20 cellular contexts compared by ENCODE assay signal in the genomic region with DNA sequence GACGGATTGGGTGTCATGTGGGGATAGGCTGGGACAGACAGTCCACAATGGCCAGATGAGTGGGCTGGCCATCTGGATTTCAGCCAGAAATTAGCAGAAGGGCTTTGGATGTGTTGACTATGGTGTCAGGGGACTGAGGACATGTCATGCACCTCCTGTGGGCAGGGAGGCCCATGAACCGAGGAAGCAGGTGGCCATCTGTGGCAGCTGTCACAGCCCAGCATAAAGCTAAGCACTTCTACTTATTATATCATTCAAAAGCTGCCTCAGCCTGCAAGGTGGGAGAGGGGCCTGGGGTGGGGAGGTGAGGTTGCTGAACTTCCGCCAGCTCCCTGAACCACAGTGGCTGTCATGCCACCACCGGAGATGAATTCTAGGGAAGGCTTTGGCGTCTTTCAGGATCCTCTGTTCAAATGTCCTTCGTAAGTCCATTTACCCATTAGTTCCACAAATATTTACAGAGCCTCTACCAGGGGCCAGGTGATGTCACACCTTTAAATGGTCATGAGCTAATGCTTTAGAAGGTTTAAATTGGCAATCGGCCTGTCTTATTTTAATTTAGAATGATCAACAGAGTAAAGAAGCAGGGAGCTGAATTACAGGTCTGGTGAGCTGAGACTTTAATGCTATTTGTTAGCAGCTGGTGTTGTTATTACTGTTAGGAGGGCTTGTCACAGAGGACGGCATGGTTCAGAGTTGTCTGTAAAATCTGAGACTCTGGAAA. TPM values are rescaled to one million over a fixed set of nuclear protein-coding genes. Genes with fewer than 3 reads are reported as not detected.
A peak's percentile ranks its signal among the peaks of the same experiment; 100 is the strongest.
DNase-seq lines count a peak whose midpoint lies in the region; ATAC-seq and TF ChIP-seq lines count a peak whose summit lies in the region.
"Had no signal": no experiment of that assay in that cellular context is flagged by ENCODE, and none has a peak within 500 bp of the region (broad histone marks: within the 10 kb centered on the region; RNA-seq: fewer than 3 reads in every experiment).

No MANE protein-coding gene starts in this region.

- no peak overlapping the region for H3K27ac ChIP-seq in body of pancreas
- H3K27ac ChIP-seq: neural progenitor cell had no signal

- no peak for TF ChIP-seq POLR2A in body of pancreas (IDR thresholded peaks at IDR 0.05)

- 49 to 57% methylated on average over 7 to 8 of the region's 8 CpGs for WGBS in body of pancreas, 2 donors

- DNase-seq in SIG-M5 treated with dmso at 0.1 percent for 504 hours (lab: John Stamatoyannopoulos, UW; ENCODE audit: unreplicated experiment) (peak; percentile 33), SIG-M5 (lab: John Stamatoyannopoulos, UW) (no peak), NCI-H1417 treated with DMSO at 0.1 percent for 48 hours (lab: John Stamatoyannopoulos, UW) (peak; percentile 39), body of pancreas (peak in 2 of 4 donors; percentile 16 to 31), type B pancreatic cell (ENCODE audit: extremely low spot score, unreplicated experiment) (no peak), GM19238 (ENCODE audit: insufficient read length, low spot score) (no peak), T-helper 1 cell (no peak)
- DNase-seq: activated CD8-positive, alpha-beta T cell treated with anti-CD3 and anti-CD28 coated beads for 36 hours; activated naive CD8-positive, alpha-beta T cell treated with anti-CD3 and anti-CD28 coated beads, Interleukin-2, amount 10 ng/mL, durations not matched to agents 7 days and 5 days; activated T-cell treated with anti-CD3 and anti-CD28 coated beads, Interleukin-2, amount 50 U/mL, for 72 hours; kidney; NCI-H524 treated with DMSO at 0.1 percent for 48 hours; retina; SW 1271 had no signal

- H3K36me3 ChIP-seq in body of pancreas (replicated peaks in 1 of 2; ENCODE audit: insufficient read depth in 1 of 2, low read depth in 2 of 2), result no peaks in the 10 kb centered on the region
- H3K36me3 ChIP-seq: neural progenitor cell had no signal

- peak overlapping the region; percentile 56 for H3K27ac Mint-ChIP-seq in type B pancreatic cell
- H3K27ac Mint-ChIP-seq: activated CD8-positive, alpha-beta T cell treated with anti-CD3 and anti-CD28 coated beads for 36 hours; activated naive CD8-positive, alpha-beta T cell treated with anti-CD3 and anti-CD28 coated beads, Interleukin-2, amount 10 ng/mL, durations not matched to agents 7 days and 5 days; activated T-cell treated with anti-CD3 and anti-CD28 coated beads, Interleukin-2, amount 50 U/mL, for 72 hours; neural progenitor cell had no signal

- no peaks in the 10 kb centered on the region for H3K27me3 ChIP-seq in body of pancreas

- no peaks in the 10 kb centered on the region for H3K36me3 Mint-ChIP-seq in type B pancreatic cell
- H3K36me3 Mint-ChIP-seq: activated naive CD8-positive, alpha-beta T cell treated with anti-CD3 and anti-CD28 coated beads, Interleukin-2, amount 10 ng/mL, durations not matched to agents 7 days and 5 days; neural progenitor cell had no signal

- H3K4me1 ChIP-seq in body of pancreas, result peaks cover 5% of the 10 kb centered on the region
- H3K4me1 ChIP-seq: neural progenitor cell had no signal

- TF ChIP-seq CTCF in body of pancreas (IDR thresholded peaks at IDR 0.05), result no peak
- no peak for TF ChIP-seq CTCF in type B pancreatic cell (conservative IDR thresholded peaks at IDR 0.05)

- intact Hi-C loops in body of pancreas (cut with DNase I), result no loop called here

- H3K9me3 Mint-ChIP-seq in type B pancreatic cell, result no peaks in the 10 kb centered on the region

- H3K27me3 Mint-ChIP-seq in type B pancreatic cell, result peaks cover 3% of the 10 kb centered on the region
- H3K27me3 Mint-ChIP-seq: activated CD8-positive, alpha-beta T cell treated with anti-CD3 and anti-CD28 coated beads for 36 hours had no signal

- H3K9me3 ChIP-seq in body of pancreas, result peaks cover 0 to 6% (median 0%) of the 10 kb centered on the region in 3 donors

- no peak overlapping the region for H3K4me3 ChIP-seq in body of pancreas
- H3K4me3 ChIP-seq: neural progenitor cell had no signal

- H3K4me3 Mint-ChIP-seq in type B pancreatic cell, result no peak overlapping the region
- H3K4me3 Mint-ChIP-seq: activated CD8-positive, alpha-beta T cell treated with anti-CD3 and anti-CD28 coated beads for 36 hours; activated naive CD8-positive, alpha-beta T cell treated with anti-CD3 and anti-CD28 coated beads, Interleukin-2, amount 10 ng/mL, durations not matched to agents 7 days and 5 days; activated T-cell treated with anti-CD3 and anti-CD28 coated beads, Interleukin-2, amount 50 U/mL, for 72 hours; neural progenitor cell had no signal

- ATAC-seq in body of pancreas (peak; percentile 71), HG03175 (IDR thresholded peaks at IDR 0.05; ENCODE audit: unreplicated experiment) (no peak)
- ATAC-seq: activated CD8-positive, alpha-beta T cell treated with anti-CD3 and anti-CD28 coated beads for 36 hours; activated T-cell treated with anti-CD3 and anti-CD28 coated beads, Interleukin-2, amount 50 U/mL, for 72 hours; HCT116 had no signal

- no peaks in the 10 kb centered on the region for H3K4me1 Mint-ChIP-seq in type B pancreatic cell (ENCODE audit: unreplicated experiment)
- H3K4me1 Mint-ChIP-seq: activated naive CD8-positive, alpha-beta T cell treated with anti-CD3 and anti-CD28 coated beads, Interleukin-2, amount 10 ng/mL, durations not matched to agents 7 days and 5 days had no signal

RNA-seq across cellular contexts. Expression of gene CAV3, which starts 23.6 kb away (rescaled TPM):
- not detected for total RNA-seq in body of pancreas
- not detected in 2 replicates for total RNA-seq in type B pancreatic cell (ENCODE audit: low replicate concordance)
- total RNA-seq: activated CD8-positive, alpha-beta T cell treated with anti-CD3 and anti-CD28 coated beads for 36 hours; activated naive CD8-positive, alpha-beta T cell treated with anti-CD3 and anti-CD28 coated beads, Interleukin-2, amount 10 ng/mL, durations not matched to agents 7 days and 5 days; activated T-cell treated with anti-CD3 and anti-CD28 coated beads, Interleukin-2, amount 50 U/mL, for 72 hours; dermis microvascular lymphatic vessel endothelial cell; kidney; mesenteric fat pad; subcutaneous adipose tissue had no signal

RNA-seq across cellular contexts. Expression of gene OXTR, which starts 59.5 kb away (rescaled TPM):
- total RNA-seq in body of pancreas (under 1 TPM in 1 of 2 donors, not detected in 1; 0.33 TPM), type B pancreatic cell (ENCODE audit: low replicate concordance) (3.3 and 4.1 TPM in 2 replicates)

Comparison
In these comparisons a context has a peak if more than half of its experiments do, and no peak if none do; other contexts are left out.
1. DNase-seq: peak in SIG-M5 treated with dmso at 0.1 percent for 504 hours (single experiment) and NCI-H1417 treated with DMSO at 0.1 percent for 48 hours (single experiment); none in SIG-M5 (single experiment), type B pancreatic cell (single experiment), GM19238 (single experiment) and T-helper 1 cell (0 of 5).